In genomic region chr3:97821810-97822775, GRCh38 we compare ENCODE assay signal across 9 cellular contexts. TPM values are rescaled to one million over a fixed set of nuclear protein-coding genes. Genes with fewer than 3 reads are reported as not detected.
DNase-seq lines count a peak whose midpoint lies in the region; ATAC-seq, FAIRE-seq and TF ChIP-seq lines count a peak whose summit lies in the region.
"Had no signal": no experiment of that assay in that cellular context is flagged by ENCODE, and none has a peak within 500 bp of the region (broad histone marks: within the 10 kb centered on the region; RNA-seq: fewer than 3 reads in every experiment).

CRYBG3 (plus strand) TSS chr3:97822011; CDS start chr3:97822207, 196 bp downstream.

- TF ChIP-seq CTCF in lower lobe of right lung (IDR thresholded peaks at IDR 0.05), result peak; percentile 17

- H3K27ac Mint-ChIP-seq in activated CD4-positive, alpha-beta memory T cell treated with anti-CD3 and anti-CD28 coated beads, Interleukin-2, amount 10 ng/mL, durations not matched to agents 7 days and 5 days, result peak within 1 kb of the TSS; percentile 84

- H3K36me3 ChIP-seq in lower lobe of right lung, result no peaks in the 10 kb centered on the region

- peaks cover 31% of the 10 kb centered on the region for H3K4me1 ChIP-seq in lower lobe of right lung

- peak within 1 kb of the TSS; percentile 92 for H3K27ac ChIP-seq in lower lobe of right lung

- no peaks in the 10 kb centered on the region for H3K9me3 Mint-ChIP-seq in activated CD4-positive, alpha-beta memory T cell treated with anti-CD3 and anti-CD28 coated beads, Interleukin-2, amount 10 ng/mL, durations not matched to agents 7 days and 5 days

- H3K4me3 Mint-ChIP-seq in activated CD4-positive, alpha-beta memory T cell treated with anti-CD3 and anti-CD28 coated beads, Interleukin-2, amount 10 ng/mL, durations not matched to agents 7 days and 5 days, result peak within 1 kb of the TSS; percentile 93

- CTCF ChIA-PET in activated CD4-positive, alpha-beta memory T cell treated with anti-CD3 and anti-CD28 coated beads, Interleukin-2, amount 10 ng/mL, durations not matched to agents 7 days and 5 days (lab: Charles Lee), result interaction anchor here (0.7 to 3.6 kb wide), 15 partner anchors 9 to 507 kb away, joined by 3 to 17 read pairs (median 6); no protein-coding TSS in a partner anchor

- peaks cover 40% of the 10 kb centered on the region for H3K4me1 Mint-ChIP-seq in activated CD4-positive, alpha-beta memory T cell treated with anti-CD3 and anti-CD28 coated beads, Interleukin-2, amount 10 ng/mL, durations not matched to agents 7 days and 5 days

- DNase-seq in C1 segment of cervical spinal cord (lab: John Stamatoyannopoulos, UW), result peak in 13 of 14 donors; percentile 39 to 91 (median 82)
- peak; percentile 82 for DNase-seq in GM19239 (ENCODE audit: insufficient read length, low spot score)
- peak; percentile 86 for DNase-seq in NCI-H748 (lab: John Stamatoyannopoulos, UW; ENCODE audit: unreplicated experiment)
- peak; percentile 89 for DNase-seq in activated CD4-positive, alpha-beta memory T cell treated with anti-CD3 and anti-CD28 coated beads, Interleukin-2, amount 10 ng/mL, durations not matched to agents 7 days and 5 days
- DNase-seq in ecto neural progenitor cell (ENCODE audit: low spot score), result peak; percentile 87
- DNase-seq in lower lobe of right lung, result peak; percentile 89
- DNase-seq in stimulated activated CD4-positive, alpha-beta T cell treated with anti-CD3 and anti-CD28 coated beads, TNF-alpha, amount 100 ng/mL, for 1 hour (ENCODE audit: low read depth in 3 of 3, low spot score in 1 of 3), result peak; percentile 44 to 74 (median 59)

- ATAC-seq in HG03439 (IDR thresholded peaks at IDR 0.05; ENCODE audit: unreplicated experiment) (peak; percentile 97), lower lobe of right lung (peak; percentile 99)

- POLR2A ChIA-PET in activated CD4-positive, alpha-beta memory T cell treated with anti-CD3 and anti-CD28 coated beads, Interleukin-2, amount 10 ng/mL, durations not matched to agents 7 days and 5 days (lab: Charles Lee), result interaction anchor here (0.6 to 3.6 kb wide), 33 partner anchors 9 to 1080 kb away, joined by 3 to 56 read pairs (median 4); partner anchors contain the start of genes ARL6, CPOX and RIOX2

- no peaks in the 10 kb centered on the region for H3K9me3 ChIP-seq in lower lobe of right lung

- peaks cover 19% of the 10 kb centered on the region for H3K27me3 Mint-ChIP-seq in activated CD4-positive, alpha-beta memory T cell treated with anti-CD3 and anti-CD28 coated beads, Interleukin-2, amount 10 ng/mL, durations not matched to agents 7 days and 5 days

- FAIRE-seq in GM19239 (lab: Jason Lieb, UNC), result peak; percentile 14
- FAIRE-seq: islet of Langerhans had no signal

- intact Hi-C loops in lower lobe of right lung (cut with DNase I), result no loop called here

- peak within 1 kb of the TSS; percentile 92 for H3K4me3 ChIP-seq in lower lobe of right lung

- H3K27me3 ChIP-seq in lower lobe of right lung (ENCODE audit: low read depth), result no peaks in the 10 kb centered on the region

- H3K36me3 Mint-ChIP-seq in activated CD4-positive, alpha-beta memory T cell treated with anti-CD3 and anti-CD28 coated beads, Interleukin-2, amount 10 ng/mL, durations not matched to agents 7 days and 5 days (ENCODE audit: low read depth), result peaks cover 12% of the 10 kb centered on the region

RNA-seq across cellular contexts. Expression of gene CRYBG3, which starts in this region (rescaled TPM):
- total RNA-seq in activated CD4-positive, alpha-beta memory T cell treated with anti-CD3 and anti-CD28 coated beads, Interleukin-2, amount 10 ng/mL, durations not matched to agents 7 days and 5 days, result 10 to 100 TPM; 12.8 to 13.1 TPM
- total RNA-seq in lower lobe of right lung, result 30.1 TPM

Comparison
In these comparisons a context has a peak if more than half of its experiments do, and no peak if none do; other contexts are left out.
1. Peak in every context shown above with its lines: DNase-seq, ATAC-seq, H3K4me3 ChIP-seq and H3K27ac ChIP-seq.